In the genomic region with DNA sequence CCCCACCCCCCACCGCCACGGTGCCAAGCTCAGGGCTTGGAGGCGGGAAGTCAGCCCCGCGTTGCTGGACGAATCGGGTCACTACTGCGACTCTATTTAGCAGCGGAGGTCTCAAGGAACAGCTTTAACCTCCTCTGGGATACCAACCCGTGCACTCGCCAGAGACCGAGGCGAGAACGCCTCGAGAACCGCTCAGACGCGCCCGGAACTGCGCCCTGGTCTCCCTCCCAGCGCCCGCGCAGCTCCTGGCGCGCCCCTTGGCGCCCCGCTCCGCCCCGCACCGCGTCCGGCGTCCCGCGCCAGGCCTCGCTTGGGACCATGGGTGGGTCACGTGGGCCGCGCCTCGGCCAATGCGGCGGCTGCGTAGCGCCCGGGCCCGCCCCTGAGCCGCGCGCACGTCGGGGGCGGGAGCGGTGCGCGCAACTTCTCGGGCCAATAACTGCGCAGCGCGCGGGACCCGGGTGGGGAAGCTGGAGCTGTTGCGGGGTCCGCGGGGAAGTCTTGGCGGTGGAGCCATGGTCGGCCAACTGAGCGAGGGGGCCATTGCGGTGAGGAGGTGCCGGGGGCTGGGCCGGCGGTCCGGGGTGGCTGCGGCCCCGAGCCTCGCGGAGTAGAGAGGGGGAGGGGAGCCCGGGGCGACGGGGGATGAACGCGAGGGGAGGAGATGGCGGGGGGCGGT, we compare ENCODE assay signal across 1 cellular context.
TF ChIP-seq lines count a peak whose summit lies in the region.

Gene RPA1 (plus strand): TSS at position 427 of the 679 bp plus-strand sequence. CDS start 89 bp downstream, at position 516.
A gene with protein sequence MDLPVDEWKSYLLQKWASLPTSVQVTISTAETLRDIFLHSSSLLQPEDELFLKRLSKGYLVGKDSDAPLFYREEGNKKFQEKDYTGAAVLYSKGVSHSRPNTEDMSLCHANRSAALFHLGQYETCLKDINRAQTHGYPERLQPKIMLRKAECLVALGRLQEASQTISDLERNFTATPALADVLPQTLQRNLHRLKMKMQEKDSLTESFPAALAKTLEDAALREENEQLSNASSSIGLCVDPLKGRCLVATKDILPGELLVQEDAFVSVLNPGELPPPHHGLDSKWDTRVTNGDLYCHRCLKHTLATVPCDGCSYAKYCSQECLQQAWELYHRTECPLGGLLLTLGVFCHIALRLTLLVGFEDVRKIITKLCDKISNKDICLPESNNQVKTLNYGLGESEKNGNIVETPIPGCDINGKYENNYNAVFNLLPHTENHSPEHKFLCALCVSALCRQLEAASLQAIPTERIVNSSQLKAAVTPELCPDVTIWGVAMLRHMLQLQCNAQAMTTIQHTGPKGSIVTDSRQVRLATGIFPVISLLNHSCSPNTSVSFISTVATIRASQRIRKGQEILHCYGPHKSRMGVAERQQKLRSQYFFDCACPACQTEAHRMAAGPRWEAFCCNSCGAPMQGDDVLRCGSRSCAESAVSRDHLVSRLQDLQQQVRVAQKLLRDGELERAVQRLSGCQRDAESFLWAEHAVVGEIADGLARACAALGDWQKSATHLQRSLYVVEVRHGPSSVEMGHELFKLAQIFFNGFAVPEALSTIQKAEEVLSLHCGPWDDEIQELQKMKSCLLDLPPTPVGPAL (minus strand): TSS at position 324 of the 679 bp plus-strand sequence. CDS start 1,908 bp downstream, outside the sequence.

TF ChIP-seq in GM23338, 12 proteins besides CTCF, POLR2A, EP300 and RAD21 (continued from another document):
- no peak for TF ChIP-seq ZNF462 (CRISPR knock-in tag; IDR thresholded peaks at IDR 0.05)
- no peak for TF ChIP-seq ZNF331 (CRISPR knock-in tag; IDR thresholded peaks at IDR 0.05; ENCODE audit: low read depth)
- TF ChIP-seq ZNF114 (CRISPR knock-in tag; IDR thresholded peaks at IDR 0.05) = no peak
- 0 out of 2 replicates have a peak, but pooled peaks have one; percentile 26 for TF ChIP-seq CREB1 (CRISPR knock-in tag; IDR thresholded peaks at IDR 0.05; ENCODE audit: low read depth)
- no peak for TF ChIP-seq EZH2phosphoT487 (IDR thresholded peaks at IDR 0.05; ENCODE audit: unreplicated experiment)
- TF ChIP-seq JUNB (IDR thresholded peaks at IDR 0.05; ENCODE audit: unreplicated experiment) = no peak
- no peak for TF ChIP-seq REST (IDR thresholded peaks at IDR 0.05; ENCODE audit: unreplicated experiment)
- TF ChIP-seq NANOG (IDR thresholded peaks at IDR 0.05; ENCODE audit: borderline replicate concordance) = no peak
